ENCODE assay signal across 1 cellular context in the genomic region with DNA sequence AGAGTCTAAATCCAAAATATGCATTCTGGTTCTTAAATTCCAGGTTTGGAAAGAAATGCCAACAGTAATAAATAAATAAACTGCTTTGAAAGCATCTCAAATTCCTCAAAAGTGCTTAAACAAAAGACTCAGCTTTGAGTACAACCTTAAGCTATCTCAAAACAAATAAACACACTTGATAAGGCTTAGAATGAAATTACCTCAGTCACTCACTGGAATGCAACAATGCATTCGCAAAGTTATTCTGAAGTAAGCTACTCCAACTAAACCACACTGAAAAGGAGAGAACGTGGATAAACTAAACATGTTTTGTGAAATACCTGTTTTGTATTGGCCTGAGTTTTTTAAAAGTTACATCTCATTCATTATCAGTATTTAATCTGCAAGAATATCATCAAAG.
TF ChIP-seq lines count a peak whose summit lies in the region.

No MANE protein-coding gene starts in this region.

TF ChIP-seq in HepG2, 621 proteins besides CTCF, POLR2A, EP300 and RAD21 (continued from another document and continues in another):
- TF ChIP-seq, protein P1, sequence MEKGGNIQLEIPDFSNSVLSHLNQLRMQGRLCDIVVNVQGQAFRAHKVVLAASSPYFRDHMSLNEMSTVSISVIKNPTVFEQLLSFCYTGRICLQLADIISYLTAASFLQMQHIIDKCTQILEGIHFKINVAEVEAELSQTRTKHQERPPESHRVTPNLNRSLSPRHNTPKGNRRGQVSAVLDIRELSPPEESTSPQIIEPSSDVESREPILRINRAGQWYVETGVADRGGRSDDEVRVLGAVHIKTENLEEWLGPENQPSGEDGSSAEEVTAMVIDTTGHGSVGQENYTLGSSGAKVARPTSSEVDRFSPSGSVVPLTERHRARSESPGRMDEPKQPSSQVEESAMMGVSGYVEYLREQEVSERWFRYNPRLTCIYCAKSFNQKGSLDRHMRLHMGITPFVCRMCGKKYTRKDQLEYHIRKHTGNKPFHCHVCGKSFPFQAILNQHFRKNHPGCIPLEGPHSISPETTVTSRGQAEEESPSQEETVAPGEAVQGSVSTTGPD (CRISPR knock-in tag; IDR thresholded peaks at IDR 0.05) = no peak
- TF ChIP-seq, protein P2, sequence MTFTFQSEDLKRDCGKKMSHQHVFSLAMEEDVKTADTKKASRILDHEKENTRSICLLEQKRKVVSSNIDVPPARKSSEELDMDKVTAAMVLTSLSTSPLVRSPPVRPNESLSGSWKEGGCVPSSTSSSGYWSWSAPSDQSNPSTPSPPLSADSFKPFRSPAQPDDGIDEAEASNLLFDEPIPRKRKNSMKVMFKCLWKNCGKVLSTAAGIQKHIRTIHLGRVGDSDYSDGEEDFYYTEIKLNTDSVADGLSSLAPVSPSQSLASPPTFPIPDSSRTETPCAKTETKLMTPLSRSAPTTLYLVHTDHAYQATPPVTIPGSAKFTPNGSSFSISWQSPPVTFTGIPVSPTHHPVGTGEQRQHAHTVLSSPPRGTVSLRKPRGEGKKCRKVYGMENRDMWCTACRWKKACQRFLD (CRISPR knock-in tag; IDR thresholded peaks at IDR 0.05; ENCODE audit: borderline replicate concordance) = no peak
- TF ChIP-seq RXRB (CRISPR knock-in tag; IDR thresholded peaks at IDR 0.05; ENCODE audit: borderline replicate concordance) (0 out of 2 replicates have a peak, but pooled peaks have one; percentile 39), ISL2 (CRISPR knock-in tag; IDR thresholded peaks at IDR 0.05) (peak; percentile 39; the same call in 1 of the 2 replicates), HDAC2 (CRISPR knock-in tag; IDR thresholded peaks at IDR 0.05) (0 out of 2 replicates have a peak, but pooled peaks have one; percentile 20), TOPORS (CRISPR knock-in tag; IDR thresholded peaks at IDR 0.05) (no peak), XBP1 (CRISPR knock-in tag; IDR thresholded peaks at IDR 0.05) (no peak), RELA (CRISPR knock-in tag; IDR thresholded peaks at IDR 0.05) (no peak), STAT5B (CRISPR knock-in tag; IDR thresholded peaks at IDR 0.05) (no peak), CBX5 (CRISPR knock-in tag; IDR thresholded peaks at IDR 0.05; ENCODE audit: borderline replicate concordance) (no peak), TCF7 (IDR thresholded peaks at IDR 0.05; ENCODE audit: low read depth) (peak; percentile 47; the same call in 1 of the 2 replicates), NR2F2 (IDR thresholded peaks at IDR 0.05; ENCODE audit: borderline replicate concordance, low read depth) (no peak), FOXA3 (CRISPR knock-in tag; IDR thresholded peaks at IDR 0.05) (peak; percentile 38; the same call in 1 of the 2 replicates), RARA (CRISPR knock-in tag; IDR thresholded peaks at IDR 0.05) (peak; percentile 53; the same call in 1 of the 2 replicates), ZNF256 (CRISPR knock-in tag; conservative IDR thresholded peaks at IDR 0.05) (no peak), ZNF567 (CRISPR knock-in tag; IDR thresholded peaks at IDR 0.05; ENCODE audit: borderline replicate concordance) (no peak), ZNF17 (CRISPR knock-in tag; IDR thresholded peaks at IDR 0.05) (no peak), MAFK (conservative IDR thresholded peaks at IDR 0.05 in 1 of 2, IDR thresholded peaks at IDR 0.05 in 1 of 2; ENCODE audit: low read length in 2 of 2) (no peak), ZNF616 (CRISPR knock-in tag; IDR thresholded peaks at IDR 0.05; ENCODE audit: low read depth) (no peak), SNAI1 (CRISPR knock-in tag; IDR thresholded peaks at IDR 0.05; ENCODE audit: borderline replicate concordance) (no peak), IRF2 (CRISPR knock-in tag; IDR thresholded peaks at IDR 0.05) (0 out of 2 replicates have a peak, but pooled peaks have one; percentile 42), HMG20B (CRISPR knock-in tag; conservative IDR thresholded peaks at IDR 0.05) (0 out of 2 replicates have a peak, but pooled peaks have one; percentile 57), ZNF614 (CRISPR knock-in tag; IDR thresholded peaks at IDR 0.05; ENCODE audit: borderline replicate concordance) (no peak), PHF8 (CRISPR knock-in tag; IDR thresholded peaks at IDR 0.05) (no peak), MED8 (CRISPR knock-in tag; IDR thresholded peaks at IDR 0.05; ENCODE audit: insufficient replicate concordance) (no peak), MTF1 (CRISPR knock-in tag; IDR thresholded peaks at IDR 0.05) (no peak), SP140L (CRISPR knock-in tag; IDR thresholded peaks at IDR 0.05; ENCODE audit: borderline replicate concordance) (0 out of 2 replicates have a peak, but pooled peaks have one; percentile 18), TARDBP (CRISPR knock-in tag; IDR thresholded peaks at IDR 0.05) (no peak), SIX1 (CRISPR knock-in tag; IDR thresholded peaks at IDR 0.05; ENCODE audit: borderline replicate concordance) (peak; percentile 82), DNMT3B (CRISPR knock-in tag; conservative IDR thresholded peaks at IDR 0.05) (no peak; the same call in 1 of the 2 replicates), SOX5 (CRISPR knock-in tag; IDR thresholded peaks at IDR 0.05; ENCODE audit: borderline replicate concordance) (peak; percentile 58; the same call in 1 of the 2 replicates), SP4 (CRISPR knock-in tag; IDR thresholded peaks at IDR 0.05) (no peak), MYC (CRISPR knock-in tag; IDR thresholded peaks at IDR 0.05; ENCODE audit: borderline replicate concordance) (no peak), ZNF558 (CRISPR knock-in tag; IDR thresholded peaks at IDR 0.05; ENCODE audit: borderline replicate concordance) (no peak), ZNF484 (CRISPR knock-in tag; IDR thresholded peaks at IDR 0.05; ENCODE audit: borderline replicate concordance, low read depth) (no peak), ZFP82 (CRISPR knock-in tag; IDR thresholded peaks at IDR 0.05; ENCODE audit: borderline replicate concordance) (0 out of 2 replicates have a peak, but pooled peaks have one; percentile 11), RFXAP (CRISPR knock-in tag; IDR thresholded peaks at IDR 0.05; ENCODE audit: borderline replicate concordance) (no peak), SIX4 (CRISPR knock-in tag; IDR thresholded peaks at IDR 0.05) (no peak), HMG20A (CRISPR knock-in tag; IDR thresholded peaks at IDR 0.05; ENCODE audit: borderline replicate concordance) (0 out of 2 replicates have a peak, but pooled peaks have one; percentile 19), PAWR (CRISPR knock-in tag; IDR thresholded peaks at IDR 0.05; ENCODE audit: borderline replicate concordance) (no peak), ZNF337 (CRISPR knock-in tag; IDR thresholded peaks at IDR 0.05; ENCODE audit: borderline replicate concordance, low read depth) (no peak)
- TF ChIP-seq, protein P3, sequence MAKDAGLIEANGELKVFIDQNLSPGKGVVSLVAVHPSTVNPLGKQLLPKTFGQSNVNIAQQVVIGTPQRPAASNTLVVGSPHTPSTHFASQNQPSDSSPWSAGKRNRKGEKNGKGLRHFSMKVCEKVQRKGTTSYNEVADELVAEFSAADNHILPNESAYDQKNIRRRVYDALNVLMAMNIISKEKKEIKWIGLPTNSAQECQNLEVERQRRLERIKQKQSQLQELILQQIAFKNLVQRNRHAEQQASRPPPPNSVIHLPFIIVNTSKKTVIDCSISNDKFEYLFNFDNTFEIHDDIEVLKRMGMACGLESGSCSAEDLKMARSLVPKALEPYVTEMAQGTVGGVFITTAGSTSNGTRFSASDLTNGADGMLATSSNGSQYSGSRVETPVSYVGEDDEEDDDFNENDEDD (CRISPR knock-in tag; IDR thresholded peaks at IDR 0.05; ENCODE audit: borderline replicate concordance) = no peak
- TF ChIP-seq, protein P4, sequence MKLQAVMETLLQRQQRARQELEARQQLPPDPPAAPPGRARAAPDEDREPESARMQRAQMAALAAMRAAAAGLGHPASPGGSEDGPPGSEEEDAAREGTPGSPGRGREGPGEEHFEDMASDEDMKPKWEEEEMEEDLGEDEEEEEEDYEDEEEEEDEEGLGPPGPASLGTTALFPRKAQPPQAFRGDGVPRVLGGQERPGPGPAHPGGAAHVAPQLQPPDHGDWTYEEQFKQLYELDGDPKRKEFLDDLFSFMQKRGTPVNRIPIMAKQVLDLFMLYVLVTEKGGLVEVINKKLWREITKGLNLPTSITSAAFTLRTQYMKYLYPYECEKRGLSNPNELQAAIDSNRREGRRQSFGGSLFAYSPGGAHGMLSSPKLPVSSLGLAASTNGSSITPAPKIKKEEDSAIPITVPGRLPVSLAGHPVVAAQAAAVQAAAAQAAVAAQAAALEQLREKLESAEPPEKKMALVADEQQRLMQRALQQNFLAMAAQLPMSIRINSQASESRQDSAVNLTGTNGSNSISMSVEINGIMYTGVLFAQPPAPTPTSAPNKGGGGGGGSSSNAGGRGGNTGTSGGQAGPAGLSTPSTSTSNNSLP (IDR thresholded peaks at IDR 0.05; ENCODE audit: low read depth, low read length) = peak; percentile 75
- TF ChIP-seq, protein P5, sequence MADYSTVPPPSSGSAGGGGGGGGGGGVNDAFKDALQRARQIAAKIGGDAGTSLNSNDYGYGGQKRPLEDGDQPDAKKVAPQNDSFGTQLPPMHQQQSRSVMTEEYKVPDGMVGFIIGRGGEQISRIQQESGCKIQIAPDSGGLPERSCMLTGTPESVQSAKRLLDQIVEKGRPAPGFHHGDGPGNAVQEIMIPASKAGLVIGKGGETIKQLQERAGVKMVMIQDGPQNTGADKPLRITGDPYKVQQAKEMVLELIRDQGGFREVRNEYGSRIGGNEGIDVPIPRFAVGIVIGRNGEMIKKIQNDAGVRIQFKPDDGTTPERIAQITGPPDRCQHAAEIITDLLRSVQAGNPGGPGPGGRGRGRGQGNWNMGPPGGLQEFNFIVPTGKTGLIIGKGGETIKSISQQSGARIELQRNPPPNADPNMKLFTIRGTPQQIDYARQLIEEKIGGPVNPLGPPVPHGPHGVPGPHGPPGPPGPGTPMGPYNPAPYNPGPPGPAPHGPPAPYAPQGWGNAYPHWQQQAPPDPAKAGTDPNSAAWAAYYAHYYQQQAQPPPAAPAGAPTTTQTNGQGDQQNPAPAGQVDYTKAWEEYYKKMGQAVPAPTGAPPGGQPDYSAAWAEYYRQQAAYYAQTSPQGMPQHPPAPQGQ (CRISPR knock-in tag; IDR thresholded peaks at IDR 0.05; ENCODE audit: borderline replicate concordance) = no peak
- TF ChIP-seq, protein P6, sequence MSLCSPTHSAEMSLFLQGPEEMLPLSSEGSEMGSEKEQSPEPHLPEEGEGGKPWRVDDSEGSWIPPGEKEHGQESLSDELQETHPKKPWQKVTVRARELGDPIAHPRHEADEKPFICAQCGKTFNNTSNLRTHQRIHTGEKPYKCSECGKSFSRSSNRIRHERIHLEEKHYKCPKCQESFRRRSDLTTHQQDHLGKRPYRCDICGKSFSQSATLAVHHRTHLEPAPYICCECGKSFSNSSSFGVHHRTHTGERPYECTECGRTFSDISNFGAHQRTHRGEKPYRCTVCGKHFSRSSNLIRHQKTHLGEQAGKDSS (CRISPR knock-in tag; IDR thresholded peaks at IDR 0.05; ENCODE audit: borderline replicate concordance, low read depth) = no peak
- TF ChIP-seq, protein P7, sequence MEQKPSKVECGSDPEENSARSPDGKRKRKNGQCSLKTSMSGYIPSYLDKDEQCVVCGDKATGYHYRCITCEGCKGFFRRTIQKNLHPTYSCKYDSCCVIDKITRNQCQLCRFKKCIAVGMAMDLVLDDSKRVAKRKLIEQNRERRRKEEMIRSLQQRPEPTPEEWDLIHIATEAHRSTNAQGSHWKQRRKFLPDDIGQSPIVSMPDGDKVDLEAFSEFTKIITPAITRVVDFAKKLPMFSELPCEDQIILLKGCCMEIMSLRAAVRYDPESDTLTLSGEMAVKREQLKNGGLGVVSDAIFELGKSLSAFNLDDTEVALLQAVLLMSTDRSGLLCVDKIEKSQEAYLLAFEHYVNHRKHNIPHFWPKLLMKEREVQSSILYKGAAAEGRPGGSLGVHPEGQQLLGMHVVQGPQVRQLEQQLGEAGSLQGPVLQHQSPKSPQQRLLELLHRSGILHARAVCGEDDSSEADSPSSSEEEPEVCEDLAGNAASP (CRISPR knock-in tag; IDR thresholded peaks at IDR 0.05; ENCODE audit: borderline replicate concordance) = peak; percentile 27; the same call in 1 of the 2 replicates
- TF ChIP-seq, protein P8, sequence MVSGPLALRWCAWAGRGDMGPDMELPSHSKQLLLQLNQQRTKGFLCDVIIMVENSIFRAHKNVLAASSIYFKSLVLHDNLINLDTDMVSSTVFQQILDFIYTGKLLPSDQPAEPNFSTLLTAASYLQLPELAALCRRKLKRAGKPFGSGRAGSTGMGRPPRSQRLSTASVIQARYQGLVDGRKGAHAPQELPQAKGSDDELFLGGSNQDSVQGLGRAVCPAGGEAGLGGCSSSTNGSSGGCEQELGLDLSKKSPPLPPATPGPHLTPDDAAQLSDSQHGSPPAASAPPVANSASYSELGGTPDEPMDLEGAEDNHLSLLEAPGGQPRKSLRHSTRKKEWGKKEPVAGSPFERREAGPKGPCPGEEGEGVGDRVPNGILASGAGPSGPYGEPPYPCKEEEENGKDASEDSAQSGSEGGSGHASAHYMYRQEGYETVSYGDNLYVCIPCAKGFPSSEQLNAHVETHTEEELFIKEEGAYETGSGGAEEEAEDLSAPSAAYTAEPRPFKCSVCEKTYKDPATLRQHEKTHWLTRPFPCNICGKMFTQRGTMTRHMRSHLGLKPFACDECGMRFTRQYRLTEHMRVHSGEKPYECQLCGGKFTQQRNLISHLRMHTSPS (CRISPR knock-in tag; IDR thresholded peaks at IDR 0.05; ENCODE audit: low read depth) = no peak
- TF ChIP-seq, protein P9, sequence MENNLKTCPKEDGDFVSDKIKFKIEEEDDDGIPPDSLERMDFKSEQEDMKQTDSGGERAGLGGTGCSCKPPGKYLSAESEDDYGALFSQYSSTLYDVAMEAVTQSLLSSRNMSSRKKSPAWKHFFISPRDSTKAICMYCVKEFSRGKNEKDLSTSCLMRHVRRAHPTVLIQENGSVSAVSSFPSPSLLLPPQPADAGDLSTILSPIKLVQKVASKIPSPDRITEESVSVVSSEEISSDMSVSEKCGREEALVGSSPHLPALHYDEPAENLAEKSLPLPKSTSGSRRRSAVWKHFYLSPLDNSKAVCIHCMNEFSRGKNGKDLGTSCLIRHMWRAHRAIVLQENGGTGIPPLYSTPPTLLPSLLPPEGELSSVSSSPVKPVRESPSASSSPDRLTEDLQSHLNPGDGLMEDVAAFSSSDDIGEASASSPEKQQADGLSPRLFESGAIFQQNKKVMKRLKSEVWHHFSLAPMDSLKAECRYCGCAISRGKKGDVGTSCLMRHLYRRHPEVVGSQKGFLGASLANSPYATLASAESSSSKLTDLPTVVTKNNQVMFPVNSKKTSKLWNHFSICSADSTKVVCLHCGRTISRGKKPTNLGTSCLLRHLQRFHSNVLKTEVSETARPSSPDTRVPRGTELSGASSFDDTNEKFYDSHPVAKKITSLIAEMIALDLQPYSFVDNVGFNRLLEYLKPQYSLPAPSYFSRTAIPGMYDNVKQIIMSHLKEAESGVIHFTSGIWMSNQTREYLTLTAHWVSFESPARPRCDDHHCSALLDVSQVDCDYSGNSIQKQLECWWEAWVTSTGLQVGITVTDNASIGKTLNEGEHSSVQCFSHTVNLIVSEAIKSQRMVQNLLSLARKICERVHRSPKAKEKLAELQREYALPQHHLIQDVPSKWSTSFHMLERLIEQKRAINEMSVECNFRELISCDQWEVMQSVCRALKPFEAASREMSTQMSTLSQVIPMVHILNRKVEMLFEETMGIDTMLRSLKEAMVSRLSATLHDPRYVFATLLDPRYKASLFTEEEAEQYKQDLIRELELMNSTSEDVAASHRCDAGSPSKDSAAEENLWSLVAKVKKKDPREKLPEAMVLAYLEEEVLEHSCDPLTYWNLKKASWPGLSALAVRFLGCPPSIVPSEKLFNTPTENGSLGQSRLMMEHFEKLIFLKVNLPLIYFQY (CRISPR knock-in tag; IDR thresholded peaks at IDR 0.05; ENCODE audit: borderline replicate concordance) = no peak
